ENCODE assay signal across 8 cellular contexts in the genomic region with DNA sequence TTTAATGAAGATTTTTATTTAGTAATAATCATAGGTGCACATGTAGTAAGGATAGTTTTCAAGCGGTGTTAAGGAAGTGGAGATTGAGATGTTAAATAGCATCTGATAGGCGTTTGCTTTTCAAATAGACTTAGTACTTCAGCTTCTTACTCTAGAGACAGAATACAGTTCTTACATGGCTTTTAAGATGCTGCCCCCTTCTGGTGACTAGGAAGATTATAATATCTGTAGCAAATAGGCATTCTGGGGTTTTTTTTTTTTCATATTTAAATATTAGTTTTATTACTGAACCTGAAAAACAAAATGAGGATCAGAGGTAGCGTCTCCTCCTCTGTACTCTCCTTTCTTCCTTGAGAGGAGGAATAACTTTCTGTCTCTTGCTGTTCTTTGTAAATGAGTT.
A peak's percentile ranks its signal among the peaks of the same experiment; 100 is the strongest.
DNase-seq lines count a peak whose midpoint lies in the region; ATAC-seq and TF ChIP-seq lines count a peak whose summit lies in the region.

No MANE protein-coding gene starts in this region.

- POLR2A ChIA-PET in CD8-positive, alpha-beta T cell (lab: Charles Lee), result no interaction called here

- no peaks in the 10 kb centered on the region for H3K27me3 ChIP-seq in CD8-positive, alpha-beta T cell (ENCODE audit: insufficient read depth, low read length)

- ATAC-seq in CD8-positive, alpha-beta T cell, result no peak
- ATAC-seq in HG03354 (IDR thresholded peaks at IDR 0.05; ENCODE audit: poor library complexity, severe bottlenecking, unreplicated experiment), result no peak

- no peak for DNase-seq in CD8-positive, alpha-beta T cell
- DNase-seq in HuH-7.5 (ENCODE audit: low spot score) (peak; percentile 33), NCI-H82 treated with DMSO at 0.1 percent for 48 hours (lab: John Stamatoyannopoulos, UW; ENCODE audit: unreplicated experiment) (peak; percentile 62), cerebellar cortex (ENCODE audit: low spot score) (peak; percentile 88), left kidney (ENCODE audit: low read depth, low spot score) (peak; percentile 81)
- no peak for DNase-seq in stimulated activated CD8-positive, alpha-beta memory T cell treated with anti-CD3 and anti-CD28 coated beads, Interleukin-4, amount 100 ng/mL, for 48 hours
- no peak for DNase-seq in effector CD4-positive, alpha-beta T cell

- TF ChIP-seq CTCF in CD8-positive, alpha-beta T cell (IDR thresholded peaks at IDR 0.05), result peak; percentile 44

- H3K36me3 ChIP-seq in CD8-positive, alpha-beta T cell (ENCODE audit: insufficient read depth, low read length), result no peaks in the 10 kb centered on the region

- no peak overlapping the region for H3K4me3 ChIP-seq in CD8-positive, alpha-beta T cell (ENCODE audit: low read depth, low read length)

- H3K27ac Mint-ChIP-seq in CD8-positive, alpha-beta T cell, result no peak overlapping the region

- no peak overlapping the region for H3K4me3 Mint-ChIP-seq in CD8-positive, alpha-beta T cell

- intact Hi-C loops in CD8-positive, alpha-beta T cell (cut with DNase I, micrococcal nuclease), result loop anchor here in 1 of 2 experiments (1.0 to 10.0 kb wide), 2 partner anchors 151 to 1044 kb away; no protein-coding TSS in a partner anchor

- no peak overlapping the region for H3K27ac ChIP-seq in CD8-positive, alpha-beta T cell (ENCODE audit: low read depth, low read length)

- CTCF ChIA-PET in CD8-positive, alpha-beta T cell (lab: Charles Lee), result interaction anchor here (0.6 to 2.6 kb wide), 4 partner anchors 9 to 460 kb away, joined by 3 to 10 read pairs (median 4); no protein-coding TSS in a partner anchor

- H3K27me3 Mint-ChIP-seq in CD8-positive, alpha-beta T cell (ENCODE audit: low read depth), result no peaks in the 10 kb centered on the region

- H3K4me1 ChIP-seq in CD8-positive, alpha-beta T cell (ENCODE audit: insufficient read depth, low read length), result no peaks in the 10 kb centered on the region

- no peaks in the 10 kb centered on the region for H3K4me1 Mint-ChIP-seq in CD8-positive, alpha-beta T cell (ENCODE audit: low read depth)

- no peaks in the 10 kb centered on the region for H3K9me3 ChIP-seq in CD8-positive, alpha-beta T cell (ENCODE audit: low read length)

- no peaks in the 10 kb centered on the region for H3K36me3 Mint-ChIP-seq in CD8-positive, alpha-beta T cell

- no peaks in the 10 kb centered on the region for H3K9me3 Mint-ChIP-seq in CD8-positive, alpha-beta T cell

Comparison
In these comparisons a context has a peak if more than half of its experiments do, and no peak if none do; other contexts are left out.
1. DNase-seq: peak in HuH-7.5 (single experiment), NCI-H82 treated with DMSO at 0.1 percent for 48 hours (single experiment), cerebellar cortex (single experiment) and left kidney (single experiment); none in CD8-positive, alpha-beta T cell (0 of 7), stimulated activated CD8-positive, alpha-beta memory T cell treated with anti-CD3 and anti-CD28 coated beads, Interleukin-4, amount 100 ng/mL, for 48 hours (single experiment) and effector CD4-positive, alpha-beta T cell (single experiment).